ENCODE assay signal across 14 cellular contexts in genomic region chr15:84914351-84914750, GRCh38. TPM values are rescaled to one million over a fixed set of nuclear protein-coding genes. Genes with fewer than 3 reads are reported as not detected.
A peak's percentile ranks its signal among the peaks of the same experiment; 100 is the strongest.
DNase-seq lines count a peak whose midpoint lies in the region; ATAC-seq, FAIRE-seq and TF ChIP-seq lines count a peak whose summit lies in the region.
"Had no signal": no experiment of that assay in that cellular context is flagged by ENCODE, and none has a peak within 500 bp of the region (broad histone marks: within the 10 kb centered on the region; RNA-seq: fewer than 3 reads in every experiment).

No MANE protein-coding gene starts in this region.

- H4K20me1 ChIP-seq in OCI-LY3 (ENCODE audit: insufficient read depth, low read length): no peaks in the 10 kb centered on the region

- TF ChIP-seq POLR2A in esophagus squamous epithelium (IDR thresholded peaks at IDR 0.05): no peak

- H3K4me1 ChIP-seq in OCI-LY3 (ENCODE audit: low read length) (peaks cover 47% of the 10 kb centered on the region), esophagus squamous epithelium (peaks cover 23 to 58% (median 34%) of the 10 kb centered on the region in 3 donors), small intestine (ENCODE audit: control insufficient read depth in 2 of 2, insufficient read depth in 1 of 2, low read depth in 1 of 2, low read length in 1 of 2) (peaks cover 3 to 14% of the 10 kb centered on the region in 2 donors)

- no peak for DNase-seq in esophagus squamous epithelium (lab: John Stamatoyannopoulos, UW)
- DNase-seq in small intestine: no peak
- no peak for DNase-seq in NOMO-1 treated with dmso at 0.1 percent for 144 hours (lab: John Stamatoyannopoulos, UW; ENCODE audit: unreplicated experiment)
- DNase-seq: activated gamma-delta T cell, NCI-H2107 had no signal

- intact Hi-C loops in esophagus squamous epithelium (cut with DNase I): no loop called here

- no peak for FAIRE-seq in small intestine (lab: Jason Lieb, UNC)

- H3K4me3 ChIP-seq in OCI-LY3 (ENCODE audit: low read length) (peak overlapping the region; percentile 56), esophagus squamous epithelium (no peak overlapping the region), skin epidermis (no peak overlapping the region), small intestine (ENCODE audit: low read depth in 1 of 2, low read length in 2 of 2) (no peak overlapping the region)
- H3K4me3 ChIP-seq: testis had no signal

- peak overlapping the region; percentile 84 for H3K4me2 ChIP-seq in OCI-LY3 (ENCODE audit: low read length)

- ATAC-seq in GM19438 (IDR thresholded peaks at IDR 0.05; ENCODE audit: low read depth, unreplicated experiment) (peak; percentile 7), GM18909 (IDR thresholded peaks at IDR 0.05; ENCODE audit: poor library complexity, unreplicated experiment) (no peak), HG03045 (IDR thresholded peaks at IDR 0.05; ENCODE audit: unreplicated experiment) (no peak)

- H3K27ac ChIP-seq in OCI-LY3 (ENCODE audit: low read length) (peak overlapping the region; percentile 83), esophagus squamous epithelium (peak overlapping the region in 3 of 4 donors; percentile 59 to 74 (median 70)), skin epidermis (peak overlapping the region in 12 of 21 experiments; percentile 8 to 65 (median 47)), small intestine (ENCODE audit: low read depth in 1 of 2, low read length in 1 of 2) (no peak overlapping the region)
- H3K27ac ChIP-seq: testis had no signal

- H3K36me3 ChIP-seq in OCI-LY3 (replicated peaks; ENCODE audit: low read depth, low read length) (peaks cover 3% of the 10 kb centered on the region), esophagus squamous epithelium (no peaks in the 10 kb centered on the region), small intestine (ENCODE audit: control insufficient read depth in 2 of 2, insufficient read depth in 2 of 2, low read length in 2 of 2) (no peaks in the 10 kb centered on the region)

- H3K27me3 ChIP-seq in OCI-LY3 (ENCODE audit: low read depth, low read length): no peaks in the 10 kb centered on the region
- H3K27me3 ChIP-seq in esophagus squamous epithelium: no peaks in the 10 kb centered on the region
- H3K27me3 ChIP-seq in small intestine (ENCODE audit: control insufficient read depth in 2 of 2, insufficient read depth in 2 of 2, low read length in 2 of 2): no peaks in the 10 kb centered on the region
- H3K27me3 ChIP-seq: testis had no signal

- no peak for TF ChIP-seq CTCF in OCI-LY3 (IDR thresholded peaks at IDR 0.05; ENCODE audit: low read depth, low read length)
- TF ChIP-seq CTCF in esophagus squamous epithelium (IDR thresholded peaks at IDR 0.05): no peak

- H3K9me3 ChIP-seq in OCI-LY3 (ENCODE audit: insufficient read depth, low read length): no peaks in the 10 kb centered on the region
- H3K9me3 ChIP-seq in esophagus squamous epithelium: no peaks in the 10 kb centered on the region
- H3K9me3 ChIP-seq in small intestine (ENCODE audit: control insufficient read depth, low read depth): no peaks in the 10 kb centered on the region
- H3K9me3 ChIP-seq: testis had no signal

- H3K9ac ChIP-seq in OCI-LY3 (ENCODE audit: low read length): peak overlapping the region; percentile 49

- H3K79me2 ChIP-seq in OCI-LY3 (ENCODE audit: low read length): no peaks in the 10 kb centered on the region

- WGBS in esophagus squamous epithelium, 2 donors: 54 to 59% methylated on average over 3 of the region's 5 CpGs
- 75 to 86% (median 77%) methylated on average over 5 of the region's 5 CpGs for WGBS in small intestine, 3 donors

- H2AFZ ChIP-seq in OCI-LY3 (ENCODE audit: low read depth, low read length): 0 out of 2 replicates have a peak overlapping the region, but pooled peaks have one; percentile 30

RNA-seq across cellular contexts. Expression of gene SLC28A1, which starts 29.9 kb away (rescaled TPM):
- total RNA-seq in esophagus squamous epithelium: not detected
- polyA plus RNA-seq in small intestine: 10 to 100 TPM in 2 of 3 donors, 1 to 10 TPM in 1; 4.4 to 64.6 (median 34.6) TPM
- total RNA-seq: cerebellum; esophagus mucosa; T-helper 1 cell treated with Interleukin-12 subunit alpha and Interleukin-12 subunit beta and Interleukin-4 antibody, amounts not matched to agents 30 ng/mL and 1 ng/mL, for 36 hours had no signal

Comparison
In these comparisons a context has a peak if more than half of its experiments do, and no peak if none do; other contexts are left out.
1. H3K27ac ChIP-seq: peak in OCI-LY3 (single experiment), esophagus squamous epithelium (3 of 4) and skin epidermis (12 of 21); none in small intestine (0 of 2).